Comparison of ENCODE assay signal across 28 cellular contexts in the genomic region with DNA sequence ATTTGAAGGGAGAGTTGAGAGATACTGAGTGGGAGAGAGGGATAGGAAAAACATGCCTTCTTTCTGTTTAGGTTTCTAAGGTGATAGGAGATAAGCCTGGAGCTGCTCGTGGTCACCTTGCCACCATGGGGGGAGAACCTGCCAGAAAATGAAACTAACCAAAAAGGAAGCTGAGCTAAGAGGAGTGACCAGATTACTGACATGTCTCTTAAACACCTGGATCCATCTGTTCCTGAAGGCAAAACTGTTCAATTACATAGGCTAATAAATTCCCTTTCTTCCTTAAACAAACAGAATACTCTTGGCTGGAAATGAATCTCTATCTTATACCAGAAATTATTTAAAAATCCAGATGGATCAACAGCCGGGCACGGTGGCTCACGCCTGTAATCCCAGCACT.
"Had no signal": no experiment of that assay in that cellular context is flagged by ENCODE, and none has a peak within 500 bp of the region (broad histone marks: within the 10 kb centered on the region; RNA-seq: fewer than 3 reads in every experiment).

No MANE protein-coding gene starts in this region.

- H3K36me3 ChIP-seq: lower lobe of right lung, pancreas, prostate gland, suprapubic skin, thoracic aorta, upper lobe of right lung had no signal

- H3K4me3 ChIP-seq: left lung, lower lobe of right lung, pancreas, prostate gland, sigmoid colon, spleen, suprapubic skin, thoracic aorta, tibial artery, upper lobe of right lung had no signal

- ATAC-seq: left colon; left lung; lower lobe of right lung; naive thymus-derived CD8-positive, alpha-beta T cell; pancreas; right cardiac atrium; stimulated activated effector memory CD8-positive, alpha-beta T cell treated with anti-CD3 and anti-CD28 coated beads, Interleukin-12 subunit alpha, Interleukin-12 subunit beta, amount 100 ng/mL, for 72 hours; upper lobe of right lung had no signal

- H3K4me1 ChIP-seq: pancreas, prostate gland had no signal

- H3K9me3 ChIP-seq: pancreas, prostate gland had no signal

- H3K27me3 ChIP-seq: pancreas, sigmoid colon, suprapubic skin, tibial artery, upper lobe of right lung had no signal

- DNase-seq: hypothalamus; immature natural killer cell; kidney; left colon; left lung; lower lobe of right lung; mammary epithelial cell; mesenchymal stem cell; naive thymus-derived CD8-positive, alpha-beta T cell; nucleus accumbens; pancreas; posterior cingulate gyrus; retina; sigmoid colon; small intestine; spleen; stimulated activated CD4-positive, alpha-beta T cell treated with anti-CD3 and anti-CD28 coated beads, Interleukin-4, amount 100 ng/mL, for 24 hours; stimulated activated naive CD4-positive, alpha-beta T cell; tibial artery; trophoblast cell; upper lobe of right lung had no signal

- FAIRE-seq: islet of Langerhans, kidney, pancreas, small intestine, urothelium cell line had no signal

- H3K27ac ChIP-seq: left lung, lower lobe of right lung, pancreas, prostate gland, sigmoid colon, spleen, suprapubic skin, thoracic aorta, tibial artery, upper lobe of right lung had no signal
